In the genomic region with DNA sequence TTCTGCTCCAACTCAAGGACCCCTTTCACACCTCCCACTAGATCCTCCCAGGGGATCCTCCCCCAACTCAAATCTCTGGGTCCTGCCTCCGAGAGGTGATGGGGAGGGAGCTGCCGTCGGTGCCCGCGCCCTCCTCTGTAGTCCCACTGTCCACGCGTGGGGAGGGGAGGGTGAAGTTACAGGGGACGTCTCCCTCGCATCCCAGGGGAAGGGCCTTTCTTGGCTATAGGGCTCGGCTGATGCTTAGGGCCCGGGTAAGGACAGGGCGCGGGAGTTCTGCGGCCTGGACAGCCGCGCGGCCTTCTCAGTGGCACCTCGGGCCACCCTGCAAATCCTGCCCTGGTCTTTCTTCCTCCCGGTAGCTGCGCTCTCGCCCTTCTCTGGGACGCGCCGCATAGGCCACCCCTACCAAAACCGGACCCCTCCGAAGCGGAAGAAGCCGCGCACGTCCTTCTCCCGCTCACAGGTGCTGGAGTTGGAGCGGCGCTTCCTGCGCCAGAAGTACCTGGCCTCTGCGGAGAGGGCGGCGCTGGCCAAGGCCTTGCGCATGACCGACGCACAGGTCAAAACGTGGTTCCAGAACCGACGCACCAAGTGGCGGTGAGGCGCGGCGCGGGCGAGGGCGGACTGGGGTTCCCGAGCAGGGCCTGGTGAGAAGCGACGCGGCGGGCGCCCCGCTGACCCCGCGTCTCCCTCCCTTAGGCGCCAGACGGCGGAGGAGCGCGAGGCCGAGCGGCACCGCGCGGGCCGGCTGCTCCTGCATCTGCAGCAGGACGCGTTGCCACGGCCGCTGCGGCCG, we compare ENCODE assay signal across 10 cellular contexts. TPM values are rescaled to one million over a fixed set of nuclear protein-coding genes. Genes with fewer than 3 reads are reported as not detected.
DNase-seq lines count a peak whose midpoint lies in the region; ATAC-seq and TF ChIP-seq lines count a peak whose summit lies in the region.
"Had no signal": no experiment of that assay in that cellular context is flagged by ENCODE, and none has a peak within 500 bp of the region (broad histone marks: within the 10 kb centered on the region; RNA-seq: fewer than 3 reads in every experiment).

No MANE protein-coding gene starts in this region.

- peaks cover 18% of the 10 kb centered on the region for H3K4me1 Mint-ChIP-seq in T-helper 1 cell treated with Interleukin-12 subunit alpha and Interleukin-12 subunit beta and Interleukin-4 antibody, amounts not matched to agents 30 μg/mL and 1 μg/mL, for 36 hours (ENCODE audit: low read depth)

- DNase-seq in hepatocyte (ENCODE audit: low spot score) (no peak), skeletal muscle cell (ENCODE audit: low read depth) (no peak), hippocampal formation (lab: John Stamatoyannopoulos, UW) (no peak), NCI-H146 (lab: John Stamatoyannopoulos, UW) (no peak)
- no peak for DNase-seq in stimulated activated CD4-positive, alpha-beta T cell treated with anti-CD3 and anti-CD28 coated beads, Interleukin-12 subunit alpha, Interleukin-12 subunit beta, amount 100 ng/mL, for 4 hours

- peaks cover 8% of the 10 kb centered on the region for H3K36me3 Mint-ChIP-seq in T-helper 1 cell treated with Interleukin-12 subunit alpha and Interleukin-12 subunit beta and Interleukin-4 antibody, amounts not matched to agents 30 μg/mL and 1 μg/mL, for 36 hours (ENCODE audit: low read depth)

- H3K27ac Mint-ChIP-seq in T-helper 1 cell treated with Interleukin-12 subunit alpha and Interleukin-12 subunit beta and Interleukin-4 antibody, amounts not matched to agents 30 μg/mL and 1 μg/mL, for 36 hours, result no peak overlapping the region

- 6% methylated on average over 61 of the region's 76 CpGs for WGBS in hepatocyte (ENCODE audit: low lambda C conversion rate, missing lambda C conversion rate)

- no peak overlapping the region for H3K4me3 ChIP-seq in hepatocyte
- peak overlapping the region; percentile 17 for H3K4me3 ChIP-seq in skeletal muscle cell (ENCODE audit: low read depth, low read length)

- peak overlapping the region; percentile 74 for H3K4me2 ChIP-seq in hepatocyte

- peak overlapping the region; percentile 80 for H3K4me3 Mint-ChIP-seq in T-helper 1 cell treated with Interleukin-12 subunit alpha and Interleukin-12 subunit beta and Interleukin-4 antibody, amounts not matched to agents 30 μg/mL and 1 μg/mL, for 36 hours

- no peaks in the 10 kb centered on the region for H4K20me1 ChIP-seq in hepatocyte (ENCODE audit: insufficient read depth, poor library complexity, severe bottlenecking)

- H3K9me3 Mint-ChIP-seq in T-helper 1 cell treated with Interleukin-12 subunit alpha and Interleukin-12 subunit beta and Interleukin-4 antibody, amounts not matched to agents 30 μg/mL and 1 μg/mL, for 36 hours, result no peaks in the 10 kb centered on the region

- H3K27me3 ChIP-seq in hepatocyte, result peaks cover 98% of the 10 kb centered on the region

- H2AFZ ChIP-seq in hepatocyte, result peak overlapping the region; percentile 66

- H3K9me2 ChIP-seq in hepatocyte (replicated peaks; ENCODE audit: insufficient read depth), result no peaks in the 10 kb centered on the region

- no peaks in the 10 kb centered on the region for H3K36me3 ChIP-seq in hepatocyte (replicated peaks; ENCODE audit: insufficient read depth, low read depth)

- ATAC-seq in GM19023 (IDR thresholded peaks at IDR 0.05; ENCODE audit: unreplicated experiment), result peak; percentile 14
- no peak for ATAC-seq in activated CD4-positive, CD25-positive, alpha-beta regulatory T cell treated with anti-CD3 and anti-CD28 coated beads, Interleukin-2, amount 50 U/mL, for 24 hours

- no peak overlapping the region for H3K27ac ChIP-seq in hepatocyte

- TF ChIP-seq CTCF in hepatocyte (IDR thresholded peaks at IDR 0.05; ENCODE audit: poor library complexity), result no peak

- no peaks in the 10 kb centered on the region for H3K9me3 ChIP-seq in hepatocyte (ENCODE audit: low read depth)

- peaks cover 85% of the 10 kb centered on the region for H3K27me3 Mint-ChIP-seq in T-helper 1 cell treated with Interleukin-12 subunit alpha and Interleukin-12 subunit beta and Interleukin-4 antibody, amounts not matched to agents 30 μg/mL and 1 μg/mL, for 36 hours (ENCODE audit: low read depth)

- no peaks in the 10 kb centered on the region for H3K79me2 ChIP-seq in hepatocyte

- H3K4me1 ChIP-seq in hepatocyte (ENCODE audit: insufficient read depth), result peaks cover 6% of the 10 kb centered on the region

RNA-seq across cellular contexts. Expression of a gene that starts 1.2 kb away (rescaled TPM):
- total RNA-seq in hepatocyte, result not detected in 2 replicates
- polyA plus RNA-seq in hepatocyte, result not detected in 2 replicates
- polyA plus RNA-seq: fibroblast of lung had no signal

RNA-seq across cellular contexts. Expression of a gene that starts 8.0 kb away (rescaled TPM):
- total RNA-seq in hepatocyte, result 10.4 and 10.6 TPM in 2 replicates
- polyA plus RNA-seq in hepatocyte, result 29.0 and 30.2 TPM in 2 replicates

RNA-seq across cellular contexts. Expression of a gene that starts 10.6 kb away (rescaled TPM):
- 1.2 and 4.0 TPM in 2 replicates for total RNA-seq in hepatocyte
- 0.73 TPM in 1 of 2 replicates, not detected in the other for polyA plus RNA-seq in hepatocyte
- total RNA-seq: fibroblast of lung, LHCN-M2 had no signal
- polyA plus RNA-seq: fibroblast of lung had no signal

RNA-seq across cellular contexts. Expression of a gene that starts 14.0 kb away (rescaled TPM):
- total RNA-seq in hepatocyte, result 121 and 138 TPM in 2 replicates
- polyA plus RNA-seq in hepatocyte, result 195 and 212 TPM in 2 replicates

RNA-seq across cellular contexts. Expression of a gene that starts 14.3 kb away (rescaled TPM):
- total RNA-seq in hepatocyte, result 31.2 and 32.4 TPM in 2 replicates
- 33.5 and 37.2 TPM in 2 replicates for polyA plus RNA-seq in hepatocyte
